ENCODE assay signal across 11 cellular contexts in the genomic region with DNA sequence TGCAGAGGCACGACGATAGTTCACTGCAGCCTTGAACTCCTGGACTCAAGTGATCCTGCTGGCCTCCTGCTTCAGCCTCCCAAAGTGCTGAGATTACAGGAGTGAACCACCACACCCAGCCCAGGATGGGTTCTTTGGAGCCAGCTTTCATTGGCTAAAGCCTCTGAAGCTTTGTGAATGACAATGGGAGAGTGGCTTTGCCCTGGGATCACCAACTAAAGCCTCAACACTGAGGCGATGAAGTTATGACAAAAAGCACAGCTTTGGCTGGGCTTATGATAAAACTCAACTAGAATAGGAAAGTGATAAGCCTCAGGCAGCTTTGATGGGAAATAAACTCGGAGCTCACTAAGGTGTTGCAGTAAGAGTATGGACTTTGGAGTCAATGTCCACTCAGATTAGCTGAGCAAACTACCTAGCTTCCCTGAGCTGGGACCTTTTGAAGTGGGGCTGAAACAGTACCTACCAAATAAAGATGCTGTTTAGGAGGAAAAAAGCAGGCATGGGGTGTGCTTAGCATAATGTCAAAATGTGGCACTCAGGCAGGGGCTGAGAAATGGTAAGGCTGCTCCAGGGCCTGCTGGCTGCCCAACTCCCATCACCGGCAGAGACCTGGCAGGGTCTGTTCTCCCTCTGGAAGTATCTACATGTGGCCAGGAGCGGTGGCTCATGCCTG. TPM values are rescaled to one million over a fixed set of nuclear protein-coding genes. Genes with fewer than 3 reads are reported as not detected.
DNase-seq lines count a peak whose midpoint lies in the region; ATAC-seq, FAIRE-seq and TF ChIP-seq lines count a peak whose summit lies in the region.
"Had no signal": no experiment of that assay in that cellular context is flagged by ENCODE, and none has a peak within 500 bp of the region (broad histone marks: within the 10 kb centered on the region; RNA-seq: fewer than 3 reads in every experiment).

No MANE protein-coding gene starts in this region.

- DNase-seq in Caco-2 (peak in 1 of 2 experiments; percentile 43), Panc1 (ENCODE audit: low read depth, low spot score) (no peak), kidney (peak; percentile 41), small intestine (peak; percentile 89), DMS 273 (lab: John Stamatoyannopoulos, UW; ENCODE audit: unreplicated experiment) (no peak), COLO668 (lab: John Stamatoyannopoulos, UW; ENCODE audit: unreplicated experiment) (no peak), Calu3 (no peak)
- DNase-seq: NCI-H187 treated with DMSO at 0.1 percent for 48 hours had no signal

- peak overlapping the region; percentile 47 for H3K27ac Mint-ChIP-seq in Caco-2 (ENCODE audit: unreplicated experiment)
- H3K27ac Mint-ChIP-seq in Calu3 (ENCODE audit: unreplicated experiment) = no peak overlapping the region

- H3K4me3 Mint-ChIP-seq in Caco-2 (ENCODE audit: unreplicated experiment) = peak overlapping the region; percentile 45
- H3K4me3 Mint-ChIP-seq in Calu3 (ENCODE audit: low read depth, unreplicated experiment) = no peak overlapping the region

- H3K36me3 ChIP-seq in Caco-2 (ENCODE audit: control insufficient read depth, insufficient read depth, low read length) (peaks cover 1% of the 10 kb centered on the region; the same call in 1 of the 2 replicates), Panc1 (ENCODE audit: control insufficient read depth, insufficient read depth, low read length) (no peaks in the 10 kb centered on the region; the same call in 1 of the 2 replicates), kidney (ENCODE audit: control insufficient read depth in 1 of 2, insufficient read depth in 2 of 2, low read length in 2 of 2) (peaks cover 4 to 7% of the 10 kb centered on the region in 2 donors), small intestine (ENCODE audit: control insufficient read depth in 2 of 2, insufficient read depth in 2 of 2, low read length in 2 of 2) (peaks cover 2 to 3% of the 10 kb centered on the region in 2 donors)

- H3K36me3 Mint-ChIP-seq in Caco-2 (ENCODE audit: insufficient read depth, unreplicated experiment) (peaks cover 21% of the 10 kb centered on the region), Calu3 (ENCODE audit: insufficient read depth, unreplicated experiment) (peaks cover 27% of the 10 kb centered on the region)

- no peaks in the 10 kb centered on the region for H3K27me3 ChIP-seq in Caco-2 (replicated peaks; ENCODE audit: control insufficient read depth, insufficient read depth, low read length)
- H3K27me3 ChIP-seq in Panc1 (ENCODE audit: control insufficient read depth, insufficient read depth, low read length) = no peaks in the 10 kb centered on the region
- no peaks in the 10 kb centered on the region for H3K27me3 ChIP-seq in small intestine (ENCODE audit: control insufficient read depth in 2 of 2, insufficient read depth in 2 of 2, low read length in 2 of 2)

- CTCF ChIA-PET in Caco-2 (lab: Charles Lee) (interaction anchor here (0.6 to 1.9 kb wide), 5 partner anchors 51 to 269 kb away, joined by 4 to 21 read pairs (median 6); a partner anchor contains a TSS), Panc1 (lab: Charles Lee) (interaction anchor here (0.7 kb wide), 1 partner anchor 27 kb away, joined by 3 read pairs; no protein-coding TSS in a partner anchor), Calu3 (lab: Charles Lee) (interaction anchor here (0.6 to 2.4 kb wide), 4 partner anchors 9 to 269 kb away, joined by 4 to 9 read pairs (median 5); a partner anchor contains a TSS)

- peaks cover 37% of the 10 kb centered on the region for H3K4me1 ChIP-seq in Caco-2
- peaks cover 36% of the 10 kb centered on the region for H3K4me1 ChIP-seq in Panc1 (ENCODE audit: control insufficient read depth, insufficient read depth, low read length)
- peaks cover 58 to 59% of the 10 kb centered on the region in 2 donors for H3K4me1 ChIP-seq in kidney (ENCODE audit: control insufficient read depth in 1 of 2, insufficient read depth in 1 of 2, low read depth in 1 of 2, low read length in 2 of 2)
- H3K4me1 ChIP-seq in small intestine (ENCODE audit: control insufficient read depth in 2 of 2, insufficient read depth in 1 of 2, low read depth in 1 of 2, low read length in 1 of 2) = peaks cover 17 to 20% of the 10 kb centered on the region in 2 donors

- intact Hi-C loops in Caco-2 (cut with micrococcal nuclease; ENCODE audit: unreplicated experiment) (loop anchor here (10.0 kb wide), 2 partner anchors 237 to 267 kb away; a partner anchor contains a TSS), Panc1 (cut with micrococcal nuclease; ENCODE audit: unreplicated experiment) (loop anchor here (5.0 kb wide), 1 partner anchor 54 kb away; a partner anchor contains a TSS), kidney (cut with DNase I) (no loop called here), Calu3 (cut with micrococcal nuclease; ENCODE audit: unreplicated experiment) (loop anchor here (2.0 to 10.0 kb wide), 4 partner anchors 53 to 267 kb away; a partner anchor contains a TSS)

- H3K9me3 ChIP-seq in Caco-2 (no peaks in the 10 kb centered on the region), Panc1 (ENCODE audit: control insufficient read depth, insufficient read depth, low read depth, low read length) (no peaks in the 10 kb centered on the region), kidney (ENCODE audit: control insufficient read depth in 1 of 2, low read length in 2 of 2) (no peaks in the 10 kb centered on the region), small intestine (ENCODE audit: control insufficient read depth, low read depth) (no peaks in the 10 kb centered on the region)
- H3K9me3 ChIP-seq: mucosa of descending colon had no signal

- peak overlapping the region; percentile 36; the same call in 1 of the 2 replicates for H3K27ac ChIP-seq in Panc1 (ENCODE audit: low read length)
- H3K27ac ChIP-seq in kidney (ENCODE audit: low read depth in 2 of 2, low read length in 2 of 2) = peak overlapping the region; percentile 90 to 93
- H3K27ac ChIP-seq in small intestine (ENCODE audit: low read depth in 1 of 2, low read length in 1 of 2) = peak overlapping the region; percentile 90

- H3K9me3 Mint-ChIP-seq in Caco-2 (ENCODE audit: unreplicated experiment) (no peaks in the 10 kb centered on the region), Calu3 (ENCODE audit: low read depth, unreplicated experiment) (no peaks in the 10 kb centered on the region)
- H3K9me3 Mint-ChIP-seq: brain had no signal

- POLR2A ChIA-PET in Caco-2 (lab: Charles Lee) (interaction anchor here (1.2 to 1.8 kb wide), 2 partner anchors 10 to 53 kb away, joined by 3 to 12 read pairs; a partner anchor contains a TSS), Panc1 (lab: Charles Lee) (interaction anchor here (0.7 kb wide), 1 partner anchor 225 kb away, joined by 14 read pairs; no protein-coding TSS in a partner anchor)

- H3K4me3 ChIP-seq in Caco-2 (ENCODE audit: low read depth, low read length) (no peak overlapping the region), Panc1 (ENCODE audit: low read depth in 2 of 2, low read length in 2 of 2) (no peak overlapping the region), kidney (ENCODE audit: low read length in 2 of 2) (no peak overlapping the region), small intestine (ENCODE audit: low read depth in 1 of 2, low read length in 2 of 2) (no peak overlapping the region)
- H3K4me3 ChIP-seq: mucosa of descending colon had no signal

- in situ Hi-C loops in Panc1 (cut with HindIII; ENCODE audit: low pct_unique_long_range_greater_than_20kb, low sequenced_read_pairs) = loop anchor here (25.0 kb wide), 1 partner anchor 99 kb away; no protein-coding TSS in a partner anchor

- H3K4me1 Mint-ChIP-seq in Caco-2 (ENCODE audit: low read depth, unreplicated experiment) (peaks cover 30% of the 10 kb centered on the region), Calu3 (ENCODE audit: low read depth, unreplicated experiment) (peaks cover 33% of the 10 kb centered on the region)

- BruUV-seq in Caco-2 (replicated peaks; lab: Mats Ljungman, UMichigan) (no TSS peak), Panc1 (replicated peaks; lab: Mats Ljungman, UMichigan) (no TSS peak), Calu3 (replicated peaks; lab: Mats Ljungman, UMichigan) (no TSS peak)

- FAIRE-seq in kidney (lab: Jason Lieb, UNC) (no peak), small intestine (lab: Jason Lieb, UNC) (no peak)

- TF ChIP-seq CTCF in Caco-2 (IDR thresholded peaks at IDR 0.05; ENCODE audit: insufficient read depth in 1 of 2, low read depth in 1 of 2, low read length in 1 of 2, severe bottlenecking in 1 of 2, unreplicated experiment in 1 of 2) (no peak), Panc1 (IDR thresholded peaks at IDR 0.05) (no peak), kidney (IDR thresholded peaks at IDR 0.05; ENCODE audit: borderline replicate concordance, extremely low read depth, insufficient read depth) (no peak), Calu3 (IDR thresholded peaks at IDR 0.05; ENCODE audit: unreplicated experiment) (no peak)

- 23 to 67% (median 55%) methylated on average over 6 of the region's 6 CpGs for WGBS in small intestine, 3 donors

- H3K27me3 Mint-ChIP-seq in Caco-2 (ENCODE audit: insufficient read depth, unreplicated experiment) (no peaks in the 10 kb centered on the region), Calu3 (ENCODE audit: unreplicated experiment) (no peaks in the 10 kb centered on the region)

- ATAC-seq in Panc1 = no peak
- ATAC-seq in GM21423 (IDR thresholded peaks at IDR 0.05; ENCODE audit: unreplicated experiment) = no peak

- peak overlapping the region; percentile 38 to 70 for H3K9ac ChIP-seq in kidney (ENCODE audit: low read length in 2 of 2)

RNA-seq across cellular contexts. Expression of a gene that starts 4.3 kb away (rescaled TPM):
- total RNA-seq in Caco-2 (2022) (43.3 and 49.1 TPM in 2 replicates), Panc1 (2021; ENCODE audit: unreplicated experiment) (63.1 TPM), kidney (72.3 TPM), Calu3 (2022) (50.7 and 53.2 TPM in 2 replicates)
- polyA plus RNA-seq in Panc1 (2012; ENCODE audit: insufficient read length) = 48.7 TPM
- polyA plus RNA-seq in kidney (ENCODE audit: insufficient read depth, low read depth, low replicate concordance) (37.4 TPM), small intestine (10 to 100 TPM; 12.1 to 27.6 (median 14.6) TPM)

RNA-seq across cellular contexts. Expression of a gene that starts 4.6 kb away (rescaled TPM):
- total RNA-seq in Caco-2 (2022) (93.8 and 97.9 TPM in 2 replicates), Panc1 (2021; ENCODE audit: unreplicated experiment) (85.5 TPM), kidney (63.0 TPM), Calu3 (2022) (75.7 and 85.9 TPM in 2 replicates)
- polyA plus RNA-seq in Panc1 (2012; ENCODE audit: insufficient read length) = 77.4 TPM
- polyA plus RNA-seq in kidney (ENCODE audit: insufficient read depth, low read depth, low replicate concordance) (48.2 TPM), small intestine (10 to 100 TPM; 50.3 to 59.9 (median 53.2) TPM)

RNA-seq across cellular contexts. Expression of a gene that starts 43.9 kb away (rescaled TPM):
- 240 and 259 TPM in 2 replicates for total RNA-seq in Caco-2 (2022)
- 231 TPM for total RNA-seq in Panc1 (2021; ENCODE audit: unreplicated experiment)
- polyA plus RNA-seq in Panc1 (2012; ENCODE audit: insufficient read length) = 251 TPM
- total RNA-seq in kidney = 118 TPM
- polyA plus RNA-seq in kidney (ENCODE audit: insufficient read depth, low read depth, low replicate concordance) = 46.7 TPM
- polyA plus RNA-seq in small intestine = 10 to 100 TPM; 55.4 to 72.0 (median 61.7) TPM
- total RNA-seq in Calu3 (2022) = 140 and 143 TPM in 2 replicates

RNA-seq across cellular contexts. Expression of a gene that starts 52.8 kb away (rescaled TPM):
- total RNA-seq in Caco-2 (2022) (214 and 224 TPM in 2 replicates), Panc1 (2021; ENCODE audit: unreplicated experiment) (133 TPM), kidney (112 TPM), Calu3 (2022) (119 and 123 TPM in 2 replicates)
- polyA plus RNA-seq in Panc1 (2012; ENCODE audit: insufficient read length) = 66.9 TPM
- polyA plus RNA-seq in kidney (ENCODE audit: insufficient read depth, low read depth, low replicate concordance) (96.6 TPM), small intestine (10 to 100 TPM; 44.5 to 84.5 (median 48.9) TPM)

Comparison
In these comparisons a context has a peak if more than half of its experiments do, and no peak if none do; other contexts are left out.
1. DNase-seq: peak in kidney (single experiment) and small intestine (single experiment); none in Panc1 (single experiment), DMS 273 (single experiment), COLO668 (single experiment) and Calu3 (single experiment).
2. H3K27ac ChIP-seq: peak in every context shown above with its lines; median percentile 92 in kidney; 90 in small intestine; 36 in Panc1.